ENCODE assay signal across 10 cellular contexts in the genomic region with DNA sequence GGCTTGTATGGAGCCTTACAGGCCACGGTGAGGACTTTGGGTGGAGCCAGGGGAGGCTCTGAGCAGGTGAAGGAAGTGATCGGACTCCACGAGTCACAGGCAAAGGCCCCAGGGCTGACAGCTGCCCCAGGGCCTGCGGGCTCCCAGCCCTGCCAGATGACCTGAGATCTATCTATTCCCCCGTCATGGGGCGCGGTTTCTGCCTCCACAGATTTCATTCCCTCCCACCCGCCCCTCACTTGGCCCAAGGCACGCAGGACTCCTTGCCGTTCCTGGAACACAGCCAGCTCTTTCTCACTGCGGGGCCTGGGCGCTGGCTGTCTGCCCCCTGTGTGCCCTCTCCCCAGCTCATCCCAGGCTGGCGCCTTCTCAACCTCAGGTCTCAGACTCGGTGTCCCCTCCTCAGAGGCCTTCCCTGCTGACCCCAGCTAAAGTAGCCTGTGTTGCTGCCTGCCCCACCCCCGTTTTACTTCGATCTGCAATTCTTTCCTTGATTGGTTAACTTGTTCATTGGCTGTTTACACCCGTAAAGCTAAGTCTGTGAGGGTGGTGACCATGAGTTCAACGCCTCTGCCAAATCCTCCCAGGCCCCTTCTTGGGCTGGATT. TPM values are rescaled to one million over a fixed set of nuclear protein-coding genes. Genes with fewer than 3 reads are reported as not detected.
DNase-seq lines count a peak whose midpoint lies in the region; ATAC-seq, FAIRE-seq and TF ChIP-seq lines count a peak whose summit lies in the region.
"Had no signal": no experiment of that assay in that cellular context is flagged by ENCODE, and none has a peak within 500 bp of the region (broad histone marks: within the 10 kb centered on the region; RNA-seq: fewer than 3 reads in every experiment).

No MANE protein-coding gene starts in this region.

- no peak overlapping the region for H3K23ac ChIP-seq in H9 (ENCODE audit: insufficient read length, low read depth, low read length)

- peaks cover 4 to 7% of the 10 kb centered on the region in 2 experiments for H3K4me1 Mint-ChIP-seq in H9

- H3K14ac ChIP-seq in H9 (ENCODE audit: insufficient read depth, low read length) = no peak overlapping the region; the same call in 1 of the 2 replicates

- no peak overlapping the region for H2BK20ac ChIP-seq in H9 (ENCODE audit: low read depth, low read length, poor library complexity, severe bottlenecking)

- H3K79me1 ChIP-seq in H9 (ENCODE audit: insufficient read depth, low read depth, low read length, poor library complexity, severe bottlenecking) = no peaks in the 10 kb centered on the region

- H3K79me2 ChIP-seq in H9 (ENCODE audit: insufficient read depth, low read length) = no peaks in the 10 kb centered on the region

- no peaks in the 10 kb centered on the region for H4K20me1 ChIP-seq in H9 (ENCODE audit: control insufficient read depth, insufficient read depth, insufficient read length)

- H2BK15ac ChIP-seq in H9 (ENCODE audit: low read depth, low read length) = no peak overlapping the region

- no peak overlapping the region for H3K4me3 ChIP-seq in bronchial epithelial cell (ENCODE audit: low read depth, low read length)
- H3K4me3 ChIP-seq in pancreas = no peak overlapping the region
- H3K4me3 ChIP-seq: SJSA1 had no signal

- H3K4me3 Mint-ChIP-seq in H9 = no peak overlapping the region

- H3K56ac ChIP-seq in H9 (ENCODE audit: insufficient read length, low read depth, low read length) = no peak overlapping the region

- peaks cover 9% of the 10 kb centered on the region for H3K27me3 Mint-ChIP-seq in H9 (ENCODE audit: low read depth)

- no peak overlapping the region for H4K8ac ChIP-seq in H9 (replicated peaks; ENCODE audit: insufficient read length, low read depth, low read length)

- no peak overlapping the region for H3K27ac ChIP-seq in H9 (ENCODE audit: insufficient read length, low read depth, low read length)
- H3K27ac ChIP-seq in pancreas = peak overlapping the region in 2 of 4 donors; percentile 18 to 26
- H3K27ac ChIP-seq: SJSA1 had no signal

- intact Hi-C loops in pancreas (cut with DNase I) = no loop called here

- no peaks in the 10 kb centered on the region for H3K36me3 Mint-ChIP-seq in H9 (ENCODE audit: insufficient read depth in 1 of 3, low read depth in 3 of 3)

- FAIRE-seq in bronchial epithelial cell (lab: Jason Lieb, UNC) = no peak
- FAIRE-seq in pancreas (lab: Jason Lieb, UNC) = no peak

- no peak overlapping the region for H4K91ac ChIP-seq in H9 (ENCODE audit: insufficient read length, low read depth, low read length)

- H3K36me3 ChIP-seq in bronchial epithelial cell (ENCODE audit: control insufficient read depth, insufficient read depth, low read length) (no peaks in the 10 kb centered on the region), pancreas (no peaks in the 10 kb centered on the region)
- H3K36me3 ChIP-seq: SJSA1 had no signal

- H3T11ph ChIP-seq in H9 (ENCODE audit: low read length) = no peak overlapping the region

- DNase-seq in H9 = no peak
- DNase-seq in NCI-H69 (lab: John Stamatoyannopoulos, UW) = peak; percentile 54
- peak; percentile 18 for DNase-seq in bronchial epithelial cell (ENCODE audit: low read depth)
- DNase-seq in pancreas = peak in 2 of 6 donors; percentile 48 to 53
- DNase-seq in NCI-H748 (lab: John Stamatoyannopoulos, UW; ENCODE audit: unreplicated experiment) = no peak
- DNase-seq in NOMO-1 treated with DMSO at 0.1 percent for 48 hours (lab: John Stamatoyannopoulos, UW; ENCODE audit: unreplicated experiment) = no peak
- DNase-seq: NCI-H510A treated with DMSO at 0.1 percent for 48 hours had no signal

- H3K9me3 Mint-ChIP-seq in H9 = no peaks in the 10 kb centered on the region

- TF ChIP-seq CTCF in H9 (conservative IDR thresholded peaks at IDR 0.05) (no peak), bronchial epithelial cell (IDR thresholded peaks at IDR 0.05; ENCODE audit: insufficient read depth, low read length, severe bottlenecking) (no peak), pancreas (IDR thresholded peaks at IDR 0.05) (no peak)

- H3K27me3 ChIP-seq in H9 (ENCODE audit: insufficient read depth, low read length) = no peaks in the 10 kb centered on the region
- no peaks in the 10 kb centered on the region for H3K27me3 ChIP-seq in bronchial epithelial cell (ENCODE audit: control insufficient read depth, insufficient read depth, low read length)
- H3K27me3 ChIP-seq in pancreas = no peaks in the 10 kb centered on the region

- peak overlapping the region in 2 of 3 experiments; percentile 37 to 54; a peak in 3 of 7 replicates for H3K27ac Mint-ChIP-seq in H9

- H3K9me3 ChIP-seq in H9 (ENCODE audit: control insufficient read depth, low read depth, low read length) (no peaks in the 10 kb centered on the region), pancreas (no peaks in the 10 kb centered on the region)
- H3K9me3 ChIP-seq: SJSA1 had no signal

- no peak overlapping the region for H3K9ac ChIP-seq in H9 (ENCODE audit: extremely low read depth, insufficient read length, low read length)

- no CpG with 5 or more reads among the region's 18 CpGs for WGBS in H9 (ENCODE audit: extremely low coverage, insufficient read length, low lambda C conversion rate)
- 25 to 36% methylated on average over 15 to 18 of the region's 18 CpGs for WGBS in pancreas, 2 donors

- H2AK5ac ChIP-seq in H9 (ENCODE audit: insufficient read length, low read length) = no peak overlapping the region

- H3K4me2 ChIP-seq in H9 (ENCODE audit: insufficient read depth, insufficient read length, low read length) = no peak overlapping the region

- no peak overlapping the region for H2BK12ac ChIP-seq in H9 (ENCODE audit: insufficient read length, low read depth, low read length)

- no peak overlapping the region for H3K4ac ChIP-seq in H9 (ENCODE audit: low read depth, low read length)

- peak in 3 of 4 donors; percentile 35 to 54 (median 53) for ATAC-seq in pancreas
- no peak for ATAC-seq in GM18870 (IDR thresholded peaks at IDR 0.05; ENCODE audit: unreplicated experiment)

- no peak overlapping the region for H3K18ac ChIP-seq in H9 (ENCODE audit: insufficient read length, low read depth, low read length)

- no peak overlapping the region for H2AFZ ChIP-seq in H9 (ENCODE audit: low read length)

- H2BK5ac ChIP-seq in H9 (ENCODE audit: insufficient read length, low read length) = no peak overlapping the region

- H4K5ac ChIP-seq in H9 (ENCODE audit: insufficient read length, low read depth, low read length) = no peak overlapping the region

- H3K23me2 ChIP-seq in H9 (ENCODE audit: insufficient read length, low read depth, low read length, poor library complexity, severe bottlenecking) = no peaks in the 10 kb centered on the region

- no peak overlapping the region for H2BK120ac ChIP-seq in H9 (ENCODE audit: low read depth, low read length, poor library complexity, severe bottlenecking)

- H3K4me1 ChIP-seq in H9 (ENCODE audit: insufficient read depth, low read length) (no peaks in the 10 kb centered on the region), pancreas (peaks cover 0 to 4% (median 0%) of the 10 kb centered on the region in 3 donors)
- H3K4me1 ChIP-seq: SJSA1 had no signal

RNA-seq across cellular contexts. Expression of a gene that starts 13.9 kb away (rescaled TPM):
- total RNA-seq in H9 (2021) (62.6 and 63.1 TPM in 2 replicates), bronchial epithelial cell (4.5 and 6.8 TPM in 2 replicates), pancreas (10 to 100 TPM; 19.4 to 37.2 (median 28.5) TPM)
- polyA plus RNA-seq in pancreas = 10 to 100 TPM; 29.9 to 38.4 TPM

RNA-seq across cellular contexts. Expression of a gene that starts 27.5 kb away (rescaled TPM):
- total RNA-seq in H9 (2021) = 0.15 and 0.18 TPM in 2 replicates
- total RNA-seq in bronchial epithelial cell = 0.53 and 0.77 TPM in 2 replicates
- under 1 TPM in 1 of 6 donors, not detected in 5; 0.09 TPM for total RNA-seq in pancreas
- polyA plus RNA-seq in pancreas = under 1 TPM; 0.11 to 0.42 TPM
- total RNA-seq: SJSA1, subcutaneous adipose tissue had no signal

Comparison
In these comparisons a context has a peak if more than half of its experiments do, and no peak if none do; other contexts are left out.
1. DNase-seq: peak in NCI-H69 (single experiment) and bronchial epithelial cell (single experiment); none in H9 (single experiment), NCI-H748 (single experiment) and NOMO-1 treated with DMSO at 0.1 percent for 48 hours (single experiment).